8 cellular contexts compared by ENCODE assay signal in the genomic region with DNA sequence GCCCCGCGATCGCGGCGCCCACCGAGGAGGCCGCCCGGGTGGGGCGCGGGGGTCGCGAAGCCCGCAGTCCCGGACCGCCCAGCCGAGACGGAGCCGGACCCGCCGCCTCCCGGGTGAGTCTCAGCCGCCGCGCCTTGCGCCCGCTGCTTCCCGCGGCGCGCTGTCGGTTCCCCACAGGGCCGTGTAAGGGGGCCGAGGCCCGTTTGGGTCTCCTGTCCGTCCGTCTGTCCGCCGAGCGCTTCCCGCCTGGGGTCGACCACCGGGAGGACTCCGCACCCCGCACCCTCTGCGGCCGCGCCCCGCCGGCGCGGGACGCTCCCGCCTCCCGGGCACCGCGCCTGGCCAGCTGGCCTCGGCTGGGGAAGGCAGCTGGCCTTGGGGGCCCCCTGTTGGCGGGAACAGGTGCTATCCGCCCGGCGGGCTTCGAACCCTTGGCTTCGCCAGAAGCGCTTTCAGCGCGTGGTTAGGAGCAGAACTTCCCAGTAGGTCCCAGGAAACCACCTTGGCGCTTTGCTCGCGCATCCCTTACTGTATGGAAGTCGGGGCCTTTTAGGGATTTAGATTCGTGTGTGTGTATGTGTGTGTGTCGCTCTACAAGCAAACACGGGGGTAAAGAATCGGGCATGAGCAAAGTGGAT. TPM values are rescaled to one million over a fixed set of nuclear protein-coding genes. Genes with fewer than 3 reads are reported as not detected.
DNase-seq lines count a peak whose midpoint lies in the region; FAIRE-seq and TF ChIP-seq lines count a peak whose summit lies in the region.

No MANE protein-coding gene starts in this region.

- peak; percentile 6 for TF ChIP-seq POLR2A in GM18951 (IDR thresholded peaks at IDR 0.05; ENCODE audit: extremely low read depth, insufficient read depth, insufficient read length)

- H3F3A ChIP-seq in smooth muscle cell (ENCODE audit: low read depth): peaks cover 26% of the 10 kb centered on the region

- under 1% methylated on average over 66 of the region's 74 CpGs for WGBS in smooth muscle cell (ENCODE audit: low lambda C conversion rate)

- peak overlapping the region; percentile 98 for H3K4me2 ChIP-seq in BLaER1
- H3K4me2 ChIP-seq in smooth muscle cell: peak overlapping the region; percentile 95

- in situ Hi-C loops in GM18951 (cut with MboI; ENCODE audit: low sequenced_read_pairs, unreplicated experiment): no loop called here

- TF ChIP-seq CTCF in bronchial epithelial cell (IDR thresholded peaks at IDR 0.05; ENCODE audit: insufficient read depth, low read length, severe bottlenecking): peak; percentile 83
- TF ChIP-seq CTCF in smooth muscle cell (IDR thresholded peaks at IDR 0.05; ENCODE audit: borderline replicate concordance, insufficient read depth, poor library complexity, severe bottlenecking): peak; percentile 61

- H3K27ac ChIP-seq in BLaER1: no peak overlapping the region; the same call in 1 of the 2 replicates
- no peak overlapping the region for H3K27ac ChIP-seq in smooth muscle cell (ENCODE audit: low read depth)

- peak overlapping the region; percentile 74 for H3K4me3 ChIP-seq in BLaER1
- H3K4me3 ChIP-seq in bronchial epithelial cell (ENCODE audit: low read depth, low read length): peak overlapping the region; percentile 63
- peak overlapping the region; percentile 83 for H3K4me3 ChIP-seq in smooth muscle cell

- DNase-seq in RPMI7951 (ENCODE audit: low read depth): peak; percentile 58
- DNase-seq in bronchial epithelial cell (ENCODE audit: low read depth): peak; percentile 35
- DNase-seq in islet precursor cell: peak; percentile 86
- DNase-seq in smooth muscle cell (lab: John Stamatoyannopoulos, UW; ENCODE audit: unreplicated experiment): peak; percentile 49
- DNase-seq in superior temporal gyrus (ENCODE audit: extremely low spot score): no peak
- DNase-seq in cerebellar nuclear complex (lab: John Stamatoyannopoulos, UW): no peak

- H4K20me1 ChIP-seq in BLaER1: peaks cover 7% of the 10 kb centered on the region
- peaks cover 8% of the 10 kb centered on the region for H4K20me1 ChIP-seq in smooth muscle cell (ENCODE audit: low read depth)

- no peaks in the 10 kb centered on the region for H3K36me3 ChIP-seq in BLaER1
- no peaks in the 10 kb centered on the region for H3K36me3 ChIP-seq in bronchial epithelial cell (ENCODE audit: control insufficient read depth, insufficient read depth, low read length)
- no peaks in the 10 kb centered on the region for H3K36me3 ChIP-seq in smooth muscle cell (ENCODE audit: low read depth)

- H3K9ac ChIP-seq in BLaER1: peak overlapping the region; percentile 58; the same call in 1 of the 2 replicates
- no peak overlapping the region for H3K9ac ChIP-seq in smooth muscle cell (ENCODE audit: low read depth)

- peak overlapping the region; percentile 90 for H2AFZ ChIP-seq in smooth muscle cell (ENCODE audit: low read depth)

- no peak for FAIRE-seq in bronchial epithelial cell (lab: Jason Lieb, UNC)

- H3K9me3 ChIP-seq in BLaER1: no peaks in the 10 kb centered on the region
- no peaks in the 10 kb centered on the region for H3K9me3 ChIP-seq in smooth muscle cell (replicated peaks; ENCODE audit: low read depth)

- H3K4me1 ChIP-seq in BLaER1 (peaks cover 57% of the 10 kb centered on the region), smooth muscle cell (ENCODE audit: low read depth) (no peaks in the 10 kb centered on the region)

- H3K79me2 ChIP-seq in smooth muscle cell (ENCODE audit: low read depth): no peaks in the 10 kb centered on the region

- H3K27me3 ChIP-seq in BLaER1 (peaks cover 52% of the 10 kb centered on the region), bronchial epithelial cell (ENCODE audit: control insufficient read depth, insufficient read depth, low read length) (no peaks in the 10 kb centered on the region), smooth muscle cell (ENCODE audit: low read depth) (no peaks in the 10 kb centered on the region)

RNA-seq across cellular contexts. Expression of gene TMEM51, which starts 0.4 kb away (rescaled TPM):
- 19.9 and 23.4 TPM in 2 replicates for total RNA-seq in RPMI7951 (2014; rRNA removed; shearing (Covaris generic))
- 5.3 and 6.4 TPM in 2 replicates for total RNA-seq in bronchial epithelial cell
- 9.5 and 9.8 TPM in 2 replicates for total RNA-seq in smooth muscle cell
- 10.4 and 14.8 TPM in 2 replicates for polyA plus RNA-seq in smooth muscle cell

Comparison
In these comparisons a context has a peak if more than half of its experiments do, and no peak if none do; other contexts are left out.
1. DNase-seq: peak in RPMI7951 (single experiment), bronchial epithelial cell (single experiment), islet precursor cell (single experiment) and smooth muscle cell (single experiment); none in superior temporal gyrus (single experiment) and cerebellar nuclear complex (0 of 2).
2. Peak in every context shown above with its lines, with median percentiles within 50 percentile points of each other: H3K4me3 ChIP-seq.